1 cellular context compared by ENCODE assay signal in genomic region chr13:71368301-71368700, GRCh38.
TF ChIP-seq lines count a peak whose summit lies in the region.

No MANE protein-coding gene starts in this region.

TF ChIP-seq in SK-N-SH treated with all-trans-retinoic acid at 6 μM for 48 hours, 23 proteins besides CTCF, POLR2A, EP300 and RAD21 (continued from another document):
- no peak for TF ChIP-seq ZNF565 (CRISPR knock-in tag; conservative IDR thresholded peaks at IDR 0.05; ENCODE audit: low read depth)
